ENCODE assay signal across 25 cellular contexts in genomic region chr1:117620440-117620839, GRCh38. TPM values are rescaled to one million over a fixed set of nuclear protein-coding genes. Genes with fewer than 3 reads are reported as not detected.
DNase-seq lines count a peak whose midpoint lies in the region; ATAC-seq and TF ChIP-seq lines count a peak whose summit lies in the region.
"Had no signal": no experiment of that assay in that cellular context is flagged by ENCODE, and none has a peak within 500 bp of the region (broad histone marks: within the 10 kb centered on the region; RNA-seq: fewer than 3 reads in every experiment).

No MANE protein-coding gene starts in this region.

- H3K27ac ChIP-seq in coronary artery (no peak overlapping the region), psoas muscle (peak overlapping the region; percentile 38), tibial nerve (no peak overlapping the region)
- H3K27ac ChIP-seq: 22Rv1, PC-9 had no signal

- no peak overlapping the region for H3K27ac Mint-ChIP-seq in activated CD8-positive, alpha-beta memory T cell treated with anti-CD3 and anti-CD28 coated beads, Interleukin-2, amount 10 ng/mL, durations not matched to agents 7 days and 5 days
- no peak overlapping the region for H3K27ac Mint-ChIP-seq in progenitor cell of endocrine pancreas
- H3K27ac Mint-ChIP-seq: CD14-positive monocyte, GM23338, H9 had no signal

- peak; percentile 47 for DNase-seq in activated CD8-positive, alpha-beta memory T cell treated with anti-CD3 and anti-CD28 coated beads for 24 hours
- no peak for DNase-seq in activated CD8-positive, alpha-beta memory T cell treated with anti-CD3 and anti-CD28 coated beads, Interleukin-2, amount 10 ng/mL, durations not matched to agents 7 days and 5 days
- peak; percentile 41 for DNase-seq in coronary artery (ENCODE audit: low spot score)
- DNase-seq in psoas muscle: no peak
- DNase-seq in EL: no peak
- DNase-seq in tibial nerve (ENCODE audit: low spot score in 2 of 2): no peak
- no peak for DNase-seq in amygdala (lab: John Stamatoyannopoulos, UW)
- no peak for DNase-seq in progenitor cell of endocrine pancreas (ENCODE audit: low spot score, unreplicated experiment)
- DNase-seq: BE2C; DMS153; DND-41; H9; KBM-7; MG63; NCI-H2029; NCI-H446; NCI-H524 treated with DMSO at 0.1 percent for 48 hours; NCI-H774; NK-92 treated with Interleukin-12 subunit alpha and Interleukin-12 subunit beta, amount 100 ng/mL, for 24 hours; PC-9; Right ventricle myocardium superior had no signal

- CTCF ChIA-PET in activated CD8-positive, alpha-beta memory T cell treated with anti-CD3 and anti-CD28 coated beads, Interleukin-2, amount 10 ng/mL, durations not matched to agents 7 days and 5 days (lab: Charles Lee): interaction anchor here (0.8 to 2.3 kb wide), 4 partner anchors 12 to 138 kb away, joined by 4 to 7 read pairs (median 4); no protein-coding TSS in a partner anchor

- no peak for TF ChIP-seq CTCF in coronary artery (IDR thresholded peaks at IDR 0.05)
- no peak for TF ChIP-seq CTCF in psoas muscle (IDR thresholded peaks at IDR 0.05)
- no peak for TF ChIP-seq CTCF in tibial nerve (IDR thresholded peaks at IDR 0.05)
- TF ChIP-seq CTCF in progenitor cell of endocrine pancreas (IDR thresholded peaks at IDR 0.05; ENCODE audit: unreplicated experiment): no peak

- H3K9me3 Mint-ChIP-seq in activated CD8-positive, alpha-beta memory T cell treated with anti-CD3 and anti-CD28 coated beads, Interleukin-2, amount 10 ng/mL, durations not matched to agents 7 days and 5 days (ENCODE audit: low read depth): no peaks in the 10 kb centered on the region
- no peaks in the 10 kb centered on the region for H3K9me3 Mint-ChIP-seq in progenitor cell of endocrine pancreas (ENCODE audit: low read depth)
- H3K9me3 Mint-ChIP-seq: GM23338, H9 had no signal

- no peak for TF ChIP-seq EP300 in tibial nerve (IDR thresholded peaks at IDR 0.05)

- no peak overlapping the region for H3K4me3 Mint-ChIP-seq in activated CD8-positive, alpha-beta memory T cell treated with anti-CD3 and anti-CD28 coated beads, Interleukin-2, amount 10 ng/mL, durations not matched to agents 7 days and 5 days
- no peak overlapping the region for H3K4me3 Mint-ChIP-seq in progenitor cell of endocrine pancreas (ENCODE audit: low read depth)
- H3K4me3 Mint-ChIP-seq: CD14-positive monocyte, GM23338, H9 had no signal

- H3K27me3 Mint-ChIP-seq in activated CD8-positive, alpha-beta memory T cell treated with anti-CD3 and anti-CD28 coated beads, Interleukin-2, amount 10 ng/mL, durations not matched to agents 7 days and 5 days: no peaks in the 10 kb centered on the region
- no peaks in the 10 kb centered on the region for H3K27me3 Mint-ChIP-seq in progenitor cell of endocrine pancreas

- TF ChIP-seq POLR2A in tibial nerve (IDR thresholded peaks at IDR 0.05): no peak

- H3K4me1 ChIP-seq in psoas muscle: peaks cover 15% of the 10 kb centered on the region
- no peaks in the 10 kb centered on the region for H3K4me1 ChIP-seq in tibial nerve
- H3K4me1 ChIP-seq: BE2C had no signal

- H3K36me3 ChIP-seq in psoas muscle (ENCODE audit: insufficient read depth in 1 of 2, low read depth in 1 of 2) (peaks cover 0 to 7% of the 10 kb centered on the region in 2 donors), tibial nerve (peaks cover 0 to 13% (median 0%) of the 10 kb centered on the region in 3 donors)
- H3K36me3 ChIP-seq: BE2C had no signal

- H3K4me3 ChIP-seq in coronary artery (no peak overlapping the region), psoas muscle (no peak overlapping the region), tibial nerve (no peak overlapping the region)
- H3K4me3 ChIP-seq: GM23338, MG63, PC-9 had no signal

- H3K4me1 Mint-ChIP-seq in activated CD8-positive, alpha-beta memory T cell treated with anti-CD3 and anti-CD28 coated beads, Interleukin-2, amount 10 ng/mL, durations not matched to agents 7 days and 5 days: peaks cover 73% of the 10 kb centered on the region
- peaks cover 22% of the 10 kb centered on the region for H3K4me1 Mint-ChIP-seq in progenitor cell of endocrine pancreas (ENCODE audit: low read depth)

- peaks cover 76% of the 10 kb centered on the region for H3K36me3 Mint-ChIP-seq in activated CD8-positive, alpha-beta memory T cell treated with anti-CD3 and anti-CD28 coated beads, Interleukin-2, amount 10 ng/mL, durations not matched to agents 7 days and 5 days
- H3K36me3 Mint-ChIP-seq in progenitor cell of endocrine pancreas (ENCODE audit: insufficient read depth): peaks cover 36% of the 10 kb centered on the region
- H3K36me3 Mint-ChIP-seq: CD14-positive monocyte had no signal

- intact Hi-C loops in psoas muscle (cut with DNase I): loop anchor here in 1 of 2 donors (10.0 kb wide), 1 partner anchor 134 kb away; no protein-coding TSS in a partner anchor

- no peak for ATAC-seq in activated CD8-positive, alpha-beta memory T cell treated with anti-CD3 and anti-CD28 coated beads, Interleukin-2, amount 10 ng/mL, durations not matched to agents 7 days and 5 days
- no peak for ATAC-seq in psoas muscle
- ATAC-seq: GM23338 had no signal

- no peaks in the 10 kb centered on the region for H3K27me3 ChIP-seq in psoas muscle (ENCODE audit: insufficient read depth in 3 of 3, low read length in 2 of 3)
- H3K27me3 ChIP-seq in tibial nerve: no peaks in the 10 kb centered on the region
- H3K27me3 ChIP-seq: MG63 had no signal

- H3K9me3 ChIP-seq in psoas muscle: no peaks in the 10 kb centered on the region
- no peaks in the 10 kb centered on the region for H3K9me3 ChIP-seq in tibial nerve
- H3K9me3 ChIP-seq: BE2C, MG63 had no signal

- 90 to 93% (median 92%) methylated on average over 6 of the region's 6 CpGs for WGBS in psoas muscle, 3 donors
- WGBS in tibial nerve, 2 donors: 87 to 95% methylated on average over 5 to 6 of the region's 6 CpGs

RNA-seq across cellular contexts. Expression of gene TENT5C, which starts 14.6 kb away (rescaled TPM):
- 10 to 100 TPM; 41.6 to 50.3 TPM for total RNA-seq in activated CD8-positive, alpha-beta memory T cell treated with anti-CD3 and anti-CD28 coated beads, Interleukin-2, amount 10 ng/mL, durations not matched to agents 7 days and 5 days
- total RNA-seq in psoas muscle (10 to 100 TPM in 3 of 4 donors, 1 to 10 TPM in 1; 3.1 to 31.4 (median 15.9) TPM), tibial nerve (1 to 10 TPM in 3 of 4 donors, under 1 TPM in 1; 0.60 to 2.5 (median 1.2) TPM), progenitor cell of endocrine pancreas (11.4 and 13.6 TPM in 2 replicates)
- 1 to 10 TPM; 1.5 to 9.7 (median 2.7) TPM for polyA plus RNA-seq in psoas muscle
- total RNA-seq: LHCN-M2 had no signal

Comparison
In these comparisons a context has a peak if more than half of its experiments do, and no peak if none do; other contexts are left out.
1. DNase-seq: peak in activated CD8-positive, alpha-beta memory T cell treated with anti-CD3 and anti-CD28 coated beads for 24 hours (single experiment) and coronary artery (single experiment); none in activated CD8-positive, alpha-beta memory T cell treated with anti-CD3 and anti-CD28 coated beads, Interleukin-2, amount 10 ng/mL, durations not matched to agents 7 days and 5 days (single experiment), psoas muscle (0 of 2), EL (single experiment), tibial nerve (0 of 2), amygdala (0 of 56) and progenitor cell of endocrine pancreas (single experiment).